ENCODE assay signal across 25 cellular contexts in genomic region chr17:73984981-73985380, GRCh38.
DNase-seq lines count a peak whose midpoint lies in the region; ATAC-seq and TF ChIP-seq lines count a peak whose summit lies in the region.
"Had no signal": no experiment of that assay in that cellular context is flagged by ENCODE, and none has a peak within 500 bp of the region (broad histone marks: within the 10 kb centered on the region; RNA-seq: fewer than 3 reads in every experiment).

No MANE protein-coding gene starts in this region.

- BruUV-seq in MCF 10A (replicated peaks; lab: Mats Ljungman, UMichigan) = no TSS peak

- H3K27ac Mint-ChIP-seq in nephron = peak overlapping the region; percentile 38 to 76 (median 61)
- no peak overlapping the region for H3K27ac Mint-ChIP-seq in MCF 10A (ENCODE audit: low read depth, unreplicated experiment)
- no peak overlapping the region for H3K27ac Mint-ChIP-seq in activated CD4-positive, alpha-beta T cell treated with anti-CD3 and anti-CD28 coated beads, Interleukin-2, amount 10 ng/mL, durations not matched to agents 24 days and 14 days
- H3K27ac Mint-ChIP-seq: activated CD8-positive, alpha-beta memory T cell treated with anti-CD3 and anti-CD28 coated beads, Interleukin-2, amount 10 ng/mL, durations not matched to agents 7 days and 5 days; activated naive CD4-positive, alpha-beta T cell treated with anti-CD3 and anti-CD28 coated beads for 36 hours; activated T-cell treated with anti-CD3 and anti-CD28 coated beads, Interleukin-2, amount 50 U/mL, for 72 hours; H9; IgD-negative memory B cell had no signal

- DNase-seq in NCI-H2227 (lab: John Stamatoyannopoulos, UW; ENCODE audit: unreplicated experiment) (peak; percentile 7), NCI-H2227 treated with DMSO at 0.1 percent for 48 hours (lab: John Stamatoyannopoulos, UW) (no peak), KG1 (lab: John Stamatoyannopoulos, UW) (peak; percentile 12), SW480 (ENCODE audit: low spot score) (peak; percentile 30), MCF 10A (ENCODE audit: unreplicated experiment) (no peak)
- no peak for DNase-seq in activated CD4-positive, alpha-beta T cell treated with anti-CD3 and anti-CD28 coated beads, Interleukin-2, amount 10 ng/mL, durations not matched to agents 24 days and 14 days
- DNase-seq: activated CD8-positive, alpha-beta memory T cell treated with anti-CD3 and anti-CD28 coated beads, Interleukin-2, amount 10 ng/mL, durations not matched to agents 7 days and 5 days; activated naive CD4-positive, alpha-beta T cell treated with anti-CD3 and anti-CD28 coated beads for 36 hours; activated T-cell treated with anti-CD3 and anti-CD28 coated beads, Interleukin-2, amount 50 U/mL, for 72 hours; amniotic stem cell; CD4-positive, alpha-beta memory T cell; effector CD4-positive, alpha-beta T cell; H9; head of caudate nucleus; NCI-H1048; NCI-H187 treated with DMSO at 0.1 percent for 48 hours; NCI-H748 treated with DMSO at 0.1 percent for 48 hours; pancreas; stimulated activated CD4-positive, alpha-beta T cell treated with anti-CD3 and anti-CD28 coated beads, Interleukin-2, amount 100 ng/mL, for 24 hours; WERI-Rb-1 had no signal

- no peak for ATAC-seq in GM19328 (IDR thresholded peaks at IDR 0.05; ENCODE audit: unreplicated experiment)
- ATAC-seq: activated CD8-positive, alpha-beta memory T cell treated with anti-CD3 and anti-CD28 coated beads, Interleukin-2, amount 10 ng/mL, durations not matched to agents 7 days and 5 days; activated T-cell treated with anti-CD3 and anti-CD28 coated beads, Interleukin-2, amount 50 U/mL, for 72 hours; lower lobe of right lung; pancreas; SK-N-SH treated with all-trans-retinoic acid at 6 μM for 48 hours had no signal

- H3K9me3 Mint-ChIP-seq in nephron (no peaks in the 10 kb centered on the region), MCF 10A (ENCODE audit: unreplicated experiment) (no peaks in the 10 kb centered on the region)
- H3K9me3 Mint-ChIP-seq in activated CD4-positive, alpha-beta T cell treated with anti-CD3 and anti-CD28 coated beads, Interleukin-2, amount 10 ng/mL, durations not matched to agents 24 days and 14 days = no peaks in the 10 kb centered on the region
- H3K9me3 Mint-ChIP-seq: activated naive CD4-positive, alpha-beta T cell treated with anti-CD3 and anti-CD28 coated beads for 36 hours; activated T-cell treated with anti-CD3 and anti-CD28 coated beads, Interleukin-2, amount 50 U/mL, for 72 hours; CD4-positive, alpha-beta memory T cell; H9 had no signal

- H3K4me3 Mint-ChIP-seq in nephron (peak overlapping the region in 1 of 3 experiments; percentile 16), MCF 10A (ENCODE audit: unreplicated experiment) (no peak overlapping the region)
- H3K4me3 Mint-ChIP-seq in activated CD4-positive, alpha-beta T cell treated with anti-CD3 and anti-CD28 coated beads, Interleukin-2, amount 10 ng/mL, durations not matched to agents 24 days and 14 days = no peak overlapping the region
- H3K4me3 Mint-ChIP-seq: activated CD8-positive, alpha-beta memory T cell treated with anti-CD3 and anti-CD28 coated beads, Interleukin-2, amount 10 ng/mL, durations not matched to agents 7 days and 5 days; activated naive CD4-positive, alpha-beta T cell treated with anti-CD3 and anti-CD28 coated beads for 36 hours; activated T-cell treated with anti-CD3 and anti-CD28 coated beads, Interleukin-2, amount 50 U/mL, for 72 hours; H9 had no signal

- H3K36me3 Mint-ChIP-seq in nephron (ENCODE audit: low read depth) (no peaks in the 10 kb centered on the region), MCF 10A (ENCODE audit: insufficient read depth, unreplicated experiment) (peaks cover 2% of the 10 kb centered on the region)
- H3K36me3 Mint-ChIP-seq in activated CD4-positive, alpha-beta T cell treated with anti-CD3 and anti-CD28 coated beads, Interleukin-2, amount 10 ng/mL, durations not matched to agents 24 days and 14 days (ENCODE audit: low read depth) = no peaks in the 10 kb centered on the region
- H3K36me3 Mint-ChIP-seq: activated CD8-positive, alpha-beta memory T cell treated with anti-CD3 and anti-CD28 coated beads, Interleukin-2, amount 10 ng/mL, durations not matched to agents 7 days and 5 days; CD4-positive, alpha-beta memory T cell had no signal

- H3K27me3 Mint-ChIP-seq in nephron (ENCODE audit: low read depth) = peaks cover 57% of the 10 kb centered on the region
- H3K27me3 Mint-ChIP-seq in MCF 10A (ENCODE audit: insufficient read depth, unreplicated experiment) = peaks cover 36% of the 10 kb centered on the region
- H3K27me3 Mint-ChIP-seq in activated CD4-positive, alpha-beta T cell treated with anti-CD3 and anti-CD28 coated beads, Interleukin-2, amount 10 ng/mL, durations not matched to agents 24 days and 14 days = peaks cover 3% of the 10 kb centered on the region

- POLR2A ChIA-PET in MCF 10A (lab: Yijun Ruan, JAX) = no interaction called here

- intact Hi-C loops in MCF 10A (cut with micrococcal nuclease) = no loop called here
- intact Hi-C loops in activated CD4-positive, alpha-beta T cell treated with anti-CD3 and anti-CD28 coated beads, Interleukin-2, amount 10 ng/mL, durations not matched to agents 24 days and 14 days (cut with micrococcal nuclease) = no loop called here

- CTCF ChIA-PET in MCF 10A (lab: Yijun Ruan, JAX) = interaction anchor here (0.7 kb wide), 1 partner anchor 275 kb away, joined by 3 read pairs; no protein-coding TSS in a partner anchor

- H3K4me1 Mint-ChIP-seq in nephron (peaks cover 20% of the 10 kb centered on the region), MCF 10A (ENCODE audit: insufficient read depth, unreplicated experiment) (no peaks in the 10 kb centered on the region)
- H3K4me1 Mint-ChIP-seq in activated CD4-positive, alpha-beta T cell treated with anti-CD3 and anti-CD28 coated beads, Interleukin-2, amount 10 ng/mL, durations not matched to agents 24 days and 14 days = peaks cover 4% of the 10 kb centered on the region

- TF ChIP-seq CTCF in nephron (IDR thresholded peaks at IDR 0.05; ENCODE audit: unreplicated experiment in 3 of 3) = no peak
- no peak for TF ChIP-seq CTCF in MCF 10A (IDR thresholded peaks at IDR 0.05; ENCODE audit: unreplicated experiment)

Comparison
In these comparisons a context has a peak if more than half of its experiments do, and no peak if none do; other contexts are left out.
1. DNase-seq: peak in NCI-H2227 (single experiment), KG1 (single experiment) and SW480 (single experiment); none in NCI-H2227 treated with DMSO at 0.1 percent for 48 hours (single experiment), MCF 10A (single experiment) and activated CD4-positive, alpha-beta T cell treated with anti-CD3 and anti-CD28 coated beads, Interleukin-2, amount 10 ng/mL, durations not matched to agents 24 days and 14 days (single experiment).
2. H3K27ac Mint-ChIP-seq: peak in nephron (3 of 3); none in MCF 10A (single experiment) and activated CD4-positive, alpha-beta T cell treated with anti-CD3 and anti-CD28 coated beads, Interleukin-2, amount 10 ng/mL, durations not matched to agents 24 days and 14 days (single experiment).